Comparison of ENCODE assay signal across 12 cellular contexts in the genomic region with DNA sequence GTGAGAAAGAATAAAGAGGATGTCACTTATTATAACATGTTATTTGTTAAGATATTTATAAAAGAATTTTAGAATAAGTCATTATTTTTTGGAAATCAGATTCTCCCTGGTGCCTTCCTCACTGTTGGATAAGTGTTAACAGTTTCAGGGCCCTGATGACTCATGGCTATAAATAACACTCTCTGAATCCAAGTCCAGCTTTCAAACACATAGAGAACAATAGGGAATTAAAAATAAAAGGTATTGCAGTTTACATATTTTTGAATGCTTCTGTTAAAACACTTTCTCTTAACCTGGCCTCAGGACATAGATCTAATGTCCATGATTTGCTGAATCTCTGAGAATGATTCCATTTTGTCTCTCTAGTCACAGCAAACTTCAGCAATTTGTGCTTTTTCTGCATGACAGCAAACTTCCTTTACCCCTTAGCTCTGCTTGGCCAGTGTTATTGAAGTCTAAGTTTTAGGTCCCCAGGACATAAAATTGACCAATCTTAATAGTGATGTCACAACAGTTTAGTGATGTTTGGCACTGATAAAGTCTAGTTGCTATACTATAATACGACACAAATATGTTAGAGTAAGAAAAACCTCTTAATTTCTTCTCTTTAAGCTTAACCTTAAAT.
DNase-seq lines count a peak whose midpoint lies in the region; ATAC-seq, FAIRE-seq and TF ChIP-seq lines count a peak whose summit lies in the region.
"Had no signal": no experiment of that assay in that cellular context is flagged by ENCODE, and none has a peak within 500 bp of the region (broad histone marks: within the 10 kb centered on the region; RNA-seq: fewer than 3 reads in every experiment).

No MANE protein-coding gene starts in this region.

- H3K9me3 ChIP-seq in pancreas = no peaks in the 10 kb centered on the region

- no peak overlapping the region for H3K27ac ChIP-seq in pancreas

- WGBS in pancreas, 2 donors = 70 to 86% methylated on average over 1 of the region's 1 CpG

- H3K4me3 ChIP-seq in pancreas = no peak overlapping the region

- H3K36me3 ChIP-seq in pancreas = no peaks in the 10 kb centered on the region

- peak in 2 of 4 donors; percentile 54 to 57 for ATAC-seq in pancreas
- no peak for ATAC-seq in GM21390 (IDR thresholded peaks at IDR 0.05; ENCODE audit: unreplicated experiment)
- ATAC-seq in HG03521 (IDR thresholded peaks at IDR 0.05; ENCODE audit: unreplicated experiment) = no peak
- ATAC-seq: stimulated activated memory B cell treated with anti-CD40 and anti-IgM and Interleukin-4, amounts not matched to agents 10 μg/mL and 1 μg/mL and 100 μg/mL, for 72 hours had no signal

- DNase-seq in GM04504 (ENCODE audit: low read depth) (peak; percentile 41), RPMI7951 (ENCODE audit: low read depth) (peak; percentile 74), fibroblast of the conjunctiva (ENCODE audit: low read depth) (peak; percentile 44), pancreas (no peak), NCI-H1105 (lab: John Stamatoyannopoulos, UW) (no peak)
- DNase-seq in stimulated activated CD4-positive, alpha-beta T cell treated with anti-CD3 and anti-CD28 coated beads, Interleukin-15, amount 100 ng/mL, for 24 hours = no peak
- DNase-seq: glutamatergic neuron, NCI-H187 treated with DMSO at 0.1 percent for 48 hours, T-helper 2 cell had no signal

- peak; percentile 61 for FAIRE-seq in pancreas (lab: Jason Lieb, UNC)

- no peak for TF ChIP-seq CTCF in pancreas (IDR thresholded peaks at IDR 0.05)

- intact Hi-C loops in pancreas (cut with DNase I) = no loop called here

- no peaks in the 10 kb centered on the region for H3K4me1 ChIP-seq in pancreas

- H3K27me3 ChIP-seq in pancreas = no peaks in the 10 kb centered on the region

Comparison
In these comparisons a context has a peak if more than half of its experiments do, and no peak if none do; other contexts are left out.
1. DNase-seq: peak in GM04504 (single experiment), RPMI7951 (single experiment) and fibroblast of the conjunctiva (single experiment); none in pancreas (0 of 6), stimulated activated CD4-positive, alpha-beta T cell treated with anti-CD3 and anti-CD28 coated beads, Interleukin-15, amount 100 ng/mL, for 24 hours (single experiment) and NCI-H1105 (single experiment).